9 cellular contexts compared by ENCODE assay signal in the genomic region with DNA sequence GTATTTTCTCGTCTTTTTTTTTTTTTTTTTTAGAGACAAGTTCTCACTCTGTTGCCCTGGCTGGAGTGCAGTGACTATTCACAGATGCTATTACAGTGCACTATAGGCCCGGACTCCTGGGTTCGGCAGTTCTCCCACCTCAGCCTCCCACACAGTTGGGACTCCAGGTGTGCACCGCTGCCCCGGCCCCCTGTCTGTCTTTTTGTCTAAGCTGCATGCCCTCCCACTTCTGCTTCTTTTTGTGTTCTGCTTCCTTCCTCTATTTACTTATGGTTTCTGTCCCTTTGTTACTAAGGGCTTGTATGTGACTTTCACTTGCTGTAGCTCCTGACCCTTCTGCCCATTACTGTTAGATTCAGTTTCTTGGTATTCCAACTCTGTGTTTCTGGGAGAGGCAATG. TPM values are rescaled to one million over a fixed set of nuclear protein-coding genes. Genes with fewer than 3 reads are reported as not detected.
DNase-seq lines count a peak whose midpoint lies in the region; ATAC-seq and TF ChIP-seq lines count a peak whose summit lies in the region.
"Had no signal": no experiment of that assay in that cellular context is flagged by ENCODE, and none has a peak within 500 bp of the region (broad histone marks: within the 10 kb centered on the region; RNA-seq: fewer than 3 reads in every experiment).

No MANE protein-coding gene starts in this region.

- H3K4me3 ChIP-seq in MM.1S (ENCODE audit: low read length) (peak overlapping the region; percentile 30), esophagus squamous epithelium (no peak overlapping the region)

- H3K9ac ChIP-seq in MM.1S (ENCODE audit: low read length) = peak overlapping the region; percentile 56; the same call in 1 of the 2 replicates

- peak overlapping the region; percentile 98 for H3K4me2 ChIP-seq in MM.1S (ENCODE audit: low read depth, low read length)

- peak; percentile 38 for DNase-seq in GDM1 (lab: John Stamatoyannopoulos, UW)
- DNase-seq in MM.1S = peak; percentile 77
- no peak for DNase-seq in esophagus squamous epithelium (lab: John Stamatoyannopoulos, UW)
- no peak for DNase-seq in NCI-H446 treated with DMSO at 0.1 percent for 48 hours (lab: John Stamatoyannopoulos, UW)
- DNase-seq in globus pallidus (ENCODE audit: low spot score) = no peak
- DNase-seq in activated CD4-positive, alpha-beta T cell treated with anti-CD3 and anti-CD28 coated beads for 1 hour = no peak
- no peak for DNase-seq in type B pancreatic cell (ENCODE audit: extremely low spot score, unreplicated experiment)

- H3K9me2 ChIP-seq in MM.1S (replicated peaks; ENCODE audit: insufficient read depth, low read length) = no peaks in the 10 kb centered on the region

- H3K36me3 Mint-ChIP-seq in type B pancreatic cell = peaks cover 20% of the 10 kb centered on the region

- peaks cover 7% of the 10 kb centered on the region for H3K4me1 Mint-ChIP-seq in type B pancreatic cell (ENCODE audit: unreplicated experiment)
- H3K4me1 Mint-ChIP-seq: neural crest cell had no signal

- H3K36me3 ChIP-seq in MM.1S (replicated peaks; ENCODE audit: insufficient read depth, low read length) (0 out of 2 replicates have a peak, but pooled peaks cover 9% of the 10 kb centered on the region), esophagus squamous epithelium (peaks cover 0 to 33% (median 0%) of the 10 kb centered on the region in 3 donors)

- H3K9me3 ChIP-seq in MM.1S (replicated peaks; ENCODE audit: insufficient read depth, low read length) (no peaks in the 10 kb centered on the region), esophagus squamous epithelium (no peaks in the 10 kb centered on the region)

- H3K4me1 ChIP-seq in MM.1S (ENCODE audit: low read length) (peaks cover 68% of the 10 kb centered on the region), esophagus squamous epithelium (peaks cover 9 to 89% (median 48%) of the 10 kb centered on the region in 3 donors)

- no peak overlapping the region for H2AFZ ChIP-seq in MM.1S (ENCODE audit: low read length)

- no peak for TF ChIP-seq POLR2A in esophagus squamous epithelium (IDR thresholded peaks at IDR 0.05)

- ATAC-seq in GM21423 (IDR thresholded peaks at IDR 0.05; ENCODE audit: unreplicated experiment) = peak; percentile 44

- no peak overlapping the region for H3K27ac Mint-ChIP-seq in type B pancreatic cell

- intact Hi-C loops in esophagus squamous epithelium (cut with DNase I) = no loop called here

- WGBS in esophagus squamous epithelium, 2 donors = 66 to 80% methylated on average over 5 of the region's 5 CpGs

- no peaks in the 10 kb centered on the region for H3K27me3 Mint-ChIP-seq in type B pancreatic cell

- peaks cover 74% of the 10 kb centered on the region for H3K79me2 ChIP-seq in MM.1S (ENCODE audit: low read length)

- H3K27me3 ChIP-seq in MM.1S (replicated peaks; ENCODE audit: insufficient read depth, low read length) = no peaks in the 10 kb centered on the region
- no peaks in the 10 kb centered on the region for H3K27me3 ChIP-seq in esophagus squamous epithelium

- peaks cover 52% of the 10 kb centered on the region for H3F3A ChIP-seq in MM.1S (ENCODE audit: insufficient read depth, low read length)

- no peak overlapping the region for H3K4me3 Mint-ChIP-seq in type B pancreatic cell
- H3K4me3 Mint-ChIP-seq: neural crest cell had no signal

- H3K9me3 Mint-ChIP-seq in type B pancreatic cell = no peaks in the 10 kb centered on the region
- H3K9me3 Mint-ChIP-seq: neural crest cell had no signal

- H4K20me1 ChIP-seq in MM.1S (ENCODE audit: insufficient read depth, low read length) = no peaks in the 10 kb centered on the region

- no peak for TF ChIP-seq CTCF in MM.1S (IDR thresholded peaks at IDR 0.05; ENCODE audit: low read length)
- TF ChIP-seq CTCF in esophagus squamous epithelium (IDR thresholded peaks at IDR 0.05) = no peak
- no peak for TF ChIP-seq CTCF in type B pancreatic cell (conservative IDR thresholded peaks at IDR 0.05)

- peak overlapping the region; percentile 94 for H3K27ac ChIP-seq in MM.1S (ENCODE audit: low read length)
- H3K27ac ChIP-seq in esophagus squamous epithelium = peak overlapping the region in 3 of 4 donors; percentile 53 to 79 (median 73)

RNA-seq across cellular contexts. Expression of gene SLC7A6, which starts 20.5 kb away (rescaled TPM):
- total RNA-seq in esophagus squamous epithelium (10 to 100 TPM in 1 of 4 donors, 1 to 10 TPM in 3; 5.7 to 28.2 (median 7.9) TPM), type B pancreatic cell (ENCODE audit: low replicate concordance) (41.1 and 47.3 TPM in 2 replicates)

RNA-seq across cellular contexts. Expression of gene SLC7A6OS, which starts 25.9 kb away (rescaled TPM):
- total RNA-seq in esophagus squamous epithelium = 10 to 100 TPM in 1 of 4 donors, 1 to 10 TPM in 3; 4.5 to 16.2 (median 6.7) TPM
- total RNA-seq in type B pancreatic cell (ENCODE audit: low replicate concordance) = 17.3 and 21.7 TPM in 2 replicates

RNA-seq across cellular contexts. Expression of gene PRMT7, which starts 26.0 kb away (rescaled TPM):
- total RNA-seq in esophagus squamous epithelium (10 to 100 TPM; 15.2 to 35.7 (median 21.2) TPM), type B pancreatic cell (ENCODE audit: low replicate concordance) (39.1 and 66.9 TPM in 2 replicates)

RNA-seq across cellular contexts. Expression of gene PLA2G15, which starts 39.7 kb away (rescaled TPM):
- total RNA-seq in esophagus squamous epithelium (1 to 10 TPM; 3.3 to 9.8 (median 6.6) TPM), type B pancreatic cell (ENCODE audit: low replicate concordance) (20.1 and 22.1 TPM in 2 replicates)

RNA-seq across cellular contexts. Expression of gene ESRP2, which starts 48.9 kb away (rescaled TPM):
- 100 to 1,000 TPM in 3 of 4 donors, 10 to 100 TPM in 1; 44.6 to 137 (median 118) TPM for total RNA-seq in esophagus squamous epithelium
- 65.6 and 150 TPM in 2 replicates for total RNA-seq in type B pancreatic cell (ENCODE audit: low replicate concordance)

Comparison
In these comparisons a context has a peak if more than half of its experiments do, and no peak if none do; other contexts are left out.
1. DNase-seq: peak in GDM1 (single experiment) and MM.1S (single experiment); none in esophagus squamous epithelium (single experiment), NCI-H446 treated with DMSO at 0.1 percent for 48 hours (single experiment), globus pallidus (single experiment), activated CD4-positive, alpha-beta T cell treated with anti-CD3 and anti-CD28 coated beads for 1 hour (single experiment) and type B pancreatic cell (single experiment).